In genomic region chr2:85791704-85792565, GRCh38 we compare ENCODE assay signal across 14 cellular contexts. TPM values are rescaled to one million over a fixed set of nuclear protein-coding genes. Genes with fewer than 3 reads are reported as not detected.
DNase-seq lines count a peak whose midpoint lies in the region; ATAC-seq and TF ChIP-seq lines count a peak whose summit lies in the region.
"Had no signal": no experiment of that assay in that cellular context is flagged by ENCODE, and none has a peak within 500 bp of the region (broad histone marks: within the 10 kb centered on the region; RNA-seq: fewer than 3 reads in every experiment).

No MANE protein-coding gene starts in this region.

- H3K36me3 Mint-ChIP-seq in osteocyte (ENCODE audit: unreplicated experiment) = peaks cover 6% of the 10 kb centered on the region
- no peaks in the 10 kb centered on the region for H3K36me3 Mint-ChIP-seq in activated CD8-positive, alpha-beta T cell treated with anti-CD3 and anti-CD28 coated beads for 36 hours (ENCODE audit: low read depth)
- H3K36me3 Mint-ChIP-seq: natural killer cell treated with Interleukin-12 subunit alpha and Interleukin-12 subunit beta and Interleukin-15 and Interleukin-18, amount 100 ng/mL, for 72 hours had no signal

- WGBS in heart right ventricle, 2 donors = 66 to 67% methylated on average over 22 of the region's 22 CpGs

- H3K27ac Mint-ChIP-seq in osteocyte (ENCODE audit: unreplicated experiment) = peak overlapping the region; percentile 81
- no peak overlapping the region for H3K27ac Mint-ChIP-seq in activated CD8-positive, alpha-beta T cell treated with anti-CD3 and anti-CD28 coated beads for 36 hours
- H3K27ac Mint-ChIP-seq: natural killer cell treated with Interleukin-12 subunit alpha and Interleukin-12 subunit beta and Interleukin-15 and Interleukin-18, amount 100 ng/mL, for 72 hours had no signal

- TF ChIP-seq CTCF in heart right ventricle (IDR thresholded peaks at IDR 0.05) = no peak
- no peak for TF ChIP-seq CTCF in right atrium auricular region (IDR thresholded peaks at IDR 0.05)
- TF ChIP-seq CTCF in fibroblast of lung (conservative IDR thresholded peaks at IDR 0.05 in 1 of 2, IDR thresholded peaks at IDR 0.05 in 1 of 2; ENCODE audit: low read depth in 1 of 2, low read length in 2 of 2) = no peak
- no peak for TF ChIP-seq CTCF in osteocyte (IDR thresholded peaks at IDR 0.05)
- TF ChIP-seq CTCF in vagina (IDR thresholded peaks at IDR 0.05) = no peak
- TF ChIP-seq CTCF in activated CD8-positive, alpha-beta T cell treated with anti-CD3 and anti-CD28 coated beads for 36 hours (IDR thresholded peaks at IDR 0.05) = no peak

- H2AFZ ChIP-seq in fibroblast of lung (ENCODE audit: low read length) = no peak overlapping the region
- H2AFZ ChIP-seq: PC-9 had no signal

- no peaks in the 10 kb centered on the region for H3K9me3 Mint-ChIP-seq in osteocyte (ENCODE audit: unreplicated experiment)
- no peaks in the 10 kb centered on the region for H3K9me3 Mint-ChIP-seq in activated CD8-positive, alpha-beta T cell treated with anti-CD3 and anti-CD28 coated beads for 36 hours
- H3K9me3 Mint-ChIP-seq: activated T-cell treated with anti-CD3 and anti-CD28 coated beads, Interleukin-2, amount 50 U/mL, for 4 hours; natural killer cell treated with Interleukin-12 subunit alpha and Interleukin-12 subunit beta and Interleukin-15 and Interleukin-18, amount 100 ng/mL, for 72 hours had no signal

- no peak overlapping the region for H3K4me2 ChIP-seq in fibroblast of lung (ENCODE audit: extremely low read depth, insufficient read depth, low read length)
- H3K4me2 ChIP-seq: PC-9 had no signal

- H3K9me3 ChIP-seq in heart right ventricle (no peaks in the 10 kb centered on the region), right atrium auricular region (no peaks in the 10 kb centered on the region), fibroblast of lung (ENCODE audit: control insufficient read depth, insufficient read depth, low read depth, low read length) (no peaks in the 10 kb centered on the region), vagina (no peaks in the 10 kb centered on the region)

- ATAC-seq in heart right ventricle = no peak
- ATAC-seq in GM19395 (IDR thresholded peaks at IDR 0.05; ENCODE audit: unreplicated experiment) = no peak
- no peak for ATAC-seq in GM19463 (IDR thresholded peaks at IDR 0.05; ENCODE audit: unreplicated experiment)
- ATAC-seq in activated CD8-positive, alpha-beta T cell treated with anti-CD3 and anti-CD28 coated beads for 36 hours = no peak
- ATAC-seq: activated T-cell treated with anti-CD3 and anti-CD28 coated beads, Interleukin-2, amount 50 U/mL, for 4 hours; natural killer cell treated with Interleukin-12 subunit alpha and Interleukin-12 subunit beta and Interleukin-15 and Interleukin-18, amount 100 ng/mL, for 72 hours had no signal

- H3K27me3 Mint-ChIP-seq in osteocyte (ENCODE audit: unreplicated experiment) = peaks cover 6% of the 10 kb centered on the region
- no peaks in the 10 kb centered on the region for H3K27me3 Mint-ChIP-seq in activated CD8-positive, alpha-beta T cell treated with anti-CD3 and anti-CD28 coated beads for 36 hours

- CTCF ChIA-PET in activated CD8-positive, alpha-beta T cell treated with anti-CD3 and anti-CD28 coated beads for 36 hours (lab: Charles Lee) = interaction anchor here (1.3 to 1.9 kb wide), 2 partner anchors 22 to 42 kb away, joined by 3 to 4 read pairs; no protein-coding TSS in a partner anchor

- no peaks in the 10 kb centered on the region for H4K20me1 ChIP-seq in fibroblast of lung (ENCODE audit: control insufficient read depth, extremely low read depth, insufficient read depth, low read length)

- DNase-seq in heart right ventricle (no peak), right atrium auricular region (ENCODE audit: low spot score) (no peak), fibroblast of lung (ENCODE audit: low read depth in 2 of 2) (no peak), osteocyte (ENCODE audit: extremely low spot score, unreplicated experiment) (no peak), vagina (ENCODE audit: extremely low spot score in 2 of 2) (no peak)
- no peak for DNase-seq in activated CD8-positive, alpha-beta T cell treated with anti-CD3 and anti-CD28 coated beads for 36 hours
- DNase-seq: activated T-cell treated with anti-CD3 and anti-CD28 coated beads, Interleukin-2, amount 50 U/mL, for 4 hours; DMS79 treated with DMSO at 0.1 percent for 48 hours; MV-4-11; stimulated activated CD4-positive, alpha-beta T cell treated with anti-CD3 and anti-CD28 coated beads, Interleukin-12 subunit alpha, Interleukin-12 subunit beta, amount 100 ng/mL, for 4 hours had no signal

- TF ChIP-seq POLR2A in vagina (IDR thresholded peaks at IDR 0.05) = no peak

- H3K36me3 ChIP-seq in heart right ventricle (peaks cover 0 to 35% (median 7%) of the 10 kb centered on the region in 9 donors), right atrium auricular region (peaks cover 19% of the 10 kb centered on the region), fibroblast of lung (ENCODE audit: control insufficient read depth, insufficient read depth, low read length) (peaks cover 6% of the 10 kb centered on the region), vagina (peaks cover 0 to 15% of the 10 kb centered on the region in 2 donors)

- peaks cover 32 to 87% (median 60%) of the 10 kb centered on the region in 9 donors for H3K4me1 ChIP-seq in heart right ventricle
- H3K4me1 ChIP-seq in right atrium auricular region = peaks cover 0 to 69% of the 10 kb centered on the region in 2 donors
- peaks cover 25% of the 10 kb centered on the region for H3K4me1 ChIP-seq in fibroblast of lung (ENCODE audit: control insufficient read depth, extremely low read depth, insufficient read depth, low read length)
- H3K4me1 ChIP-seq in vagina = peaks cover 61% of the 10 kb centered on the region

- POLR2A ChIA-PET in activated CD8-positive, alpha-beta T cell treated with anti-CD3 and anti-CD28 coated beads for 36 hours (lab: Charles Lee) = no interaction called here

- H3K9ac ChIP-seq in fibroblast of lung (ENCODE audit: insufficient read depth, low read length) = no peak overlapping the region

- peaks cover 61% of the 10 kb centered on the region for H3K4me1 Mint-ChIP-seq in osteocyte (ENCODE audit: unreplicated experiment)
- H3K4me1 Mint-ChIP-seq in activated CD8-positive, alpha-beta T cell treated with anti-CD3 and anti-CD28 coated beads for 36 hours (ENCODE audit: low read depth) = no peaks in the 10 kb centered on the region

- H3K4me3 ChIP-seq in heart right ventricle = no peak overlapping the region
- no peak overlapping the region for H3K4me3 ChIP-seq in right atrium auricular region
- no peak overlapping the region for H3K4me3 ChIP-seq in fibroblast of lung (replicated peaks in 1 of 4; ENCODE audit: control extremely low read depth in 1 of 4, insufficient read depth in 1 of 4, low read depth in 3 of 4, low read length in 4 of 4)
- no peak overlapping the region for H3K4me3 ChIP-seq in vagina
- H3K4me3 ChIP-seq: PC-9 had no signal

- H3K27me3 ChIP-seq in heart right ventricle (no peaks in the 10 kb centered on the region), right atrium auricular region (no peaks in the 10 kb centered on the region), fibroblast of lung (ENCODE audit: control insufficient read depth, insufficient read depth, low read length) (no peaks in the 10 kb centered on the region), vagina (no peaks in the 10 kb centered on the region)

- no peak overlapping the region for H3K4me3 Mint-ChIP-seq in osteocyte (ENCODE audit: unreplicated experiment)
- H3K4me3 Mint-ChIP-seq in activated CD8-positive, alpha-beta T cell treated with anti-CD3 and anti-CD28 coated beads for 36 hours = no peak overlapping the region
- H3K4me3 Mint-ChIP-seq: activated T-cell treated with anti-CD3 and anti-CD28 coated beads, Interleukin-2, amount 50 U/mL, for 4 hours; natural killer cell treated with Interleukin-12 subunit alpha and Interleukin-12 subunit beta and Interleukin-15 and Interleukin-18, amount 100 ng/mL, for 72 hours had no signal

- H3K27ac ChIP-seq in heart right ventricle (peak overlapping the region in 8 of 10 donors; percentile 14 to 59 (median 44)), right atrium auricular region (peak overlapping the region in 1 of 2 donors; percentile 69), fibroblast of lung (ENCODE audit: insufficient read depth, low read length) (peak overlapping the region; percentile 51), vagina (peak overlapping the region; percentile 72)
- H3K27ac ChIP-seq: PC-9 had no signal

- intact Hi-C loops in heart right ventricle (cut with DNase I) = no loop called here
- intact Hi-C loops in vagina (cut with DNase I) = loop anchor here (5.0 kb wide), 2 partner anchors 40 to 55 kb away; partner anchors contain the start of gene ATOH8
- intact Hi-C loops in activated CD8-positive, alpha-beta T cell treated with anti-CD3 and anti-CD28 coated beads for 36 hours (cut with micrococcal nuclease) = no loop called here

- H3K79me2 ChIP-seq in fibroblast of lung (ENCODE audit: control insufficient read depth, insufficient read depth, low read length) = no peaks in the 10 kb centered on the region

RNA-seq across cellular contexts. Expression of gene ATOH8, which starts 38.1 kb away (rescaled TPM):
- total RNA-seq in heart right ventricle (10 to 100 TPM in 9 of 10 donors, 1 to 10 TPM in 1; 8.7 to 33.4 (median 15.2) TPM), right atrium auricular region (100 to 1,000 TPM in 1 of 2 donors, 10 to 100 TPM in 1; 35.1 to 116 TPM), fibroblast of lung (19.0 and 19.2 TPM in 2 replicates), osteocyte (5.9 and 7.1 TPM in 2 replicates), vagina (66.5 TPM)
- polyA plus RNA-seq in heart right ventricle (10 to 100 TPM; 35.2 to 45.9 TPM), fibroblast of lung (5.6 and 7.1 TPM in 2 replicates)
- polyA plus RNA-seq in fibroblast of lung (2012) = 11.7 and 17.4 TPM in 2 replicates
- 12.8 and 15.6 TPM in 2 replicates for polyA minus RNA-seq in fibroblast of lung (ENCODE audit: low replicate concordance)
- not detected for total RNA-seq in activated CD8-positive, alpha-beta T cell treated with anti-CD3 and anti-CD28 coated beads for 36 hours
- total RNA-seq: activated T-cell treated with anti-CD3 and anti-CD28 coated beads, Interleukin-2, amount 50 U/mL, for 4 hours; natural killer cell treated with Interleukin-12 subunit alpha and Interleukin-12 subunit beta and Interleukin-15 and Interleukin-18, amount 100 ng/mL, for 72 hours; PC-9 had no signal
